Comparison of ENCODE assay signal across 8 cellular contexts in genomic region chr9:127525426-127526188, GRCh38.
DNase-seq lines count a peak whose midpoint lies in the region; ATAC-seq, FAIRE-seq and TF ChIP-seq lines count a peak whose summit lies in the region.

No MANE protein-coding gene starts in this region.

- peak overlapping the region; percentile 96 for H3K27ac Mint-ChIP-seq in astrocyte (ENCODE audit: unreplicated experiment)

- peaks cover 49% of the 10 kb centered on the region for H3K36me3 Mint-ChIP-seq in astrocyte (ENCODE audit: low read depth, unreplicated experiment)

- no peak overlapping the region for H4K5ac ChIP-seq in IMR-90 (ENCODE audit: low read depth, low read length)

- peak overlapping the region; percentile 70 for H2AFZ ChIP-seq in IMR-90 (replicated peaks; ENCODE audit: low read length, poor library complexity)
- H2AFZ ChIP-seq in astrocyte (ENCODE audit: low read depth, low read length) = no peak overlapping the region

- H2BK20ac ChIP-seq in IMR-90 (ENCODE audit: low read depth, low read length) = peak overlapping the region; percentile 72; the same call in 1 of the 2 replicates

- TF ChIP-seq CTCF in IMR-90 (conservative IDR thresholded peaks at IDR 0.05; ENCODE audit: low read depth, low read length) (peak; percentile 66), astrocyte (IDR thresholded peaks at IDR 0.05; ENCODE audit: insufficient read depth, low read depth, low read length) (peak; percentile 54), lower lobe of right lung (IDR thresholded peaks at IDR 0.05) (peak; percentile 69), uterus (IDR thresholded peaks at IDR 0.05) (peak in 1 of 4 experiments; percentile 22)

- H3K14ac ChIP-seq in IMR-90 (replicated peaks; ENCODE audit: low read depth, low read length) = no peak overlapping the region

- H3K4me1 ChIP-seq in IMR-90 (ENCODE audit: control insufficient read depth, insufficient read depth, low read length) (peaks cover 38% of the 10 kb centered on the region), astrocyte (ENCODE audit: insufficient read depth, low read length) (peaks cover 50% of the 10 kb centered on the region), lower lobe of right lung (peaks cover 52% of the 10 kb centered on the region), uterus (peaks cover 0 to 16% of the 10 kb centered on the region in 2 donors)

- peaks cover 55% of the 10 kb centered on the region for H3K4me1 Mint-ChIP-seq in astrocyte (ENCODE audit: low read depth, unreplicated experiment)

- in situ Hi-C loops in IMR-90 (cut with MboI; ENCODE audit: low sequenced_read_pairs) = no loop called here

- no peaks in the 10 kb centered on the region for H3K27me3 Mint-ChIP-seq in astrocyte (ENCODE audit: low read depth, unreplicated experiment)

- no peak overlapping the region for H2AK9ac ChIP-seq in IMR-90 (replicated peaks; ENCODE audit: low read depth, low read length, poor library complexity)

- dilution Hi-C loops in IMR-90 (cut with HindIII; ENCODE audit: low sequenced_read_pairs, unreplicated experiment) = no loop called here

- H3K56ac ChIP-seq in IMR-90 (ENCODE audit: extremely low read depth, insufficient read depth, low read length) = no peak overlapping the region; the same call in 1 of the 2 replicates

- peaks cover 68% of the 10 kb centered on the region for H3K79me2 ChIP-seq in astrocyte (ENCODE audit: insufficient read depth, low read length)

- BruUV-seq in IMR-90 (replicated peaks; lab: Mats Ljungman, UMichigan) = no TSS peak

- 100% methylated on average over 3 of the region's 8 CpGs; no CpG with 5 or more reads in 1 of the 2 experiments for WGBS in IMR-90 (ENCODE audit: extremely low coverage in 2 of 2, insufficient read length in 1 of 2), 2 experiments

- H3K4me3 Mint-ChIP-seq in astrocyte (ENCODE audit: unreplicated experiment) = no peak overlapping the region

- H3K79me1 ChIP-seq in IMR-90 (ENCODE audit: low read depth in 1 of 2, low read length in 2 of 2) = peaks cover 54 to 96% of the 10 kb centered on the region in 2 experiments

- POLR2A ChIA-PET in IMR-90 (lab: Charles Lee; ENCODE audit: unreplicated experiment) = interaction anchor here (0.6 kb wide), 1 partner anchor 209 kb away, joined by 3 read pairs; no protein-coding TSS in a partner anchor

- peak overlapping the region; percentile 65; the same call in 1 of the 3 replicates for H2BK15ac ChIP-seq in IMR-90 (ENCODE audit: low read depth, low read length)

- 0 out of 2 replicates have a peak overlapping the region, but pooled peaks have one; percentile 62 for H3K23ac ChIP-seq in IMR-90 (ENCODE audit: low read depth, low read length)

- H3K9ac ChIP-seq in IMR-90 (ENCODE audit: low read depth, low read length) (no peak overlapping the region), astrocyte (ENCODE audit: low read length) (peak overlapping the region; percentile 46)

- TF ChIP-seq POLR2A in IMR-90 (IDR thresholded peaks at IDR 0.05; ENCODE audit: low read depth, low read length) (no peak), uterus (IDR thresholded peaks at IDR 0.05) (no peak)

- peak overlapping the region; percentile 28; the same call in 1 of the 2 replicates for H2BK120ac ChIP-seq in IMR-90 (ENCODE audit: low read depth, low read length)

- H4K20me1 ChIP-seq in IMR-90 (ENCODE audit: insufficient read depth, low read length) = peaks cover 31% of the 10 kb centered on the region
- peaks cover 28% of the 10 kb centered on the region for H4K20me1 ChIP-seq in astrocyte (ENCODE audit: insufficient read depth, low read length)

- ATAC-seq in IMR-90 (ENCODE audit: low read depth) = peak; percentile 7; the same call in 1 of the 2 replicates
- ATAC-seq in lower lobe of right lung = peak in 1 of 2 donors; percentile 39

- DNase-seq in CD1c-positive myeloid dendritic cell (ENCODE audit: extremely low spot score) (peak; percentile 71), IMR-90 (peak; percentile 58), astrocyte (ENCODE audit: low read depth) (no peak), lower lobe of right lung (no peak), NCI-H1092 (lab: John Stamatoyannopoulos, UW) (no peak), uterus (no peak), GM19238 (ENCODE audit: insufficient read length, low spot score) (no peak), NCI-H1436 (lab: John Stamatoyannopoulos, UW) (no peak)

- intact Hi-C loops in IMR-90 (cut with micrococcal nuclease) (loop anchor here (1.0 kb wide), 1 partner anchor 61 kb away; no protein-coding TSS in a partner anchor), lower lobe of right lung (cut with DNase I) (no loop called here), uterus (cut with DNase I; ENCODE audit: low total_unique reads) (no loop called here)

- CTCF ChIA-PET in IMR-90 (lab: Yijun Ruan, JAX) = interaction anchor here (1.0 to 1.6 kb wide), 9 partner anchors 9 to 63 kb away, joined by 3 to 11 read pairs (median 4); no protein-coding TSS in a partner anchor

- peaks cover 6% of the 10 kb centered on the region for H3K9me3 ChIP-seq in IMR-90 (ENCODE audit: control insufficient read depth, insufficient read depth, low read length)
- H3K9me3 ChIP-seq in astrocyte (ENCODE audit: insufficient read depth, low read depth, low read length) = peaks cover 12% of the 10 kb centered on the region
- peaks cover 12% of the 10 kb centered on the region for H3K9me3 ChIP-seq in lower lobe of right lung
- peaks cover 0 to 3% of the 10 kb centered on the region in 2 donors for H3K9me3 ChIP-seq in uterus

- no peak overlapping the region for H3K4me2 ChIP-seq in IMR-90 (ENCODE audit: low read depth, low read length)
- no peak overlapping the region for H3K4me2 ChIP-seq in astrocyte (ENCODE audit: low read length)

- peak; percentile 69 for TF ChIP-seq RAD21 in IMR-90 (IDR thresholded peaks at IDR 0.05; ENCODE audit: low read length)

- H2AK5ac ChIP-seq in IMR-90 (ENCODE audit: low read depth, low read length) = peak overlapping the region; percentile 35; the same call in 1 of the 2 replicates

- H3K27me3 ChIP-seq in IMR-90 (ENCODE audit: control insufficient read depth, insufficient read depth, low read length) = no peaks in the 10 kb centered on the region
- H3K27me3 ChIP-seq in astrocyte (ENCODE audit: insufficient read depth, low read length) = no peaks in the 10 kb centered on the region
- H3K27me3 ChIP-seq in lower lobe of right lung (ENCODE audit: low read depth) = no peaks in the 10 kb centered on the region
- H3K27me3 ChIP-seq in uterus = no peaks in the 10 kb centered on the region

- H3K4ac ChIP-seq in IMR-90 (ENCODE audit: low read depth, low read length) = peak overlapping the region; percentile 79

- peak overlapping the region; percentile 78 for H2BK5ac ChIP-seq in IMR-90 (ENCODE audit: low read depth, low read length, poor library complexity, severe bottlenecking)

- peaks cover 10% of the 10 kb centered on the region; the same call in 1 of the 2 replicates for H3K9me1 ChIP-seq in IMR-90 (ENCODE audit: insufficient read depth, low read length)

- peaks cover 2% of the 10 kb centered on the region for H3K9me3 Mint-ChIP-seq in astrocyte (ENCODE audit: unreplicated experiment)

- H3K4me3 ChIP-seq in IMR-90 (ENCODE audit: insufficient read depth, low read depth, low read length) (no peak overlapping the region), astrocyte (ENCODE audit: insufficient read depth, low read depth, low read length) (no peak overlapping the region), lower lobe of right lung (no peak overlapping the region), uterus (no peak overlapping the region)

- peak overlapping the region; percentile 4; the same call in 1 of the 2 replicates for H4K91ac ChIP-seq in IMR-90 (ENCODE audit: insufficient read depth, low read depth, low read length)

- no peak overlapping the region for H3K18ac ChIP-seq in IMR-90 (ENCODE audit: low read depth, low read length)

- FAIRE-seq in astrocyte (lab: Jason Lieb, UNC) = no peak

- H3K27ac ChIP-seq in IMR-90 (ENCODE audit: insufficient read depth, low read length) (peak overlapping the region; percentile 84; the same call in 1 of the 2 replicates), astrocyte (ENCODE audit: low read depth, low read length) (peak overlapping the region; percentile 74), lower lobe of right lung (peak overlapping the region; percentile 11), uterus (no peak overlapping the region)

- peaks cover 81% of the 10 kb centered on the region for H3K36me3 ChIP-seq in IMR-90 (ENCODE audit: control insufficient read depth, insufficient read depth, low read length)
- H3K36me3 ChIP-seq in astrocyte (ENCODE audit: insufficient read depth, low read length) = peaks cover 43% of the 10 kb centered on the region
- H3K36me3 ChIP-seq in lower lobe of right lung = peaks cover 82% of the 10 kb centered on the region
- no peaks in the 10 kb centered on the region for H3K36me3 ChIP-seq in uterus

- peak overlapping the region in 1 of 2 experiments; percentile 76; a peak in 1 of 4 replicates for H4K8ac ChIP-seq in IMR-90 (ENCODE audit: low read depth in 2 of 2, low read length in 2 of 2)

TF ChIP-seq in IMR-90, 13 proteins besides CTCF, POLR2A, EP300 and RAD21:
- TF ChIP-seq CEBPB (IDR thresholded peaks at IDR 0.05; ENCODE audit: low read depth, low read length) (no peak), SMC3 (IDR thresholded peaks at IDR 0.05; ENCODE audit: low read depth, low read length) (peak; percentile 66)
TF ChIP-seq in IMR-90: peak in this region for 1.

Comparison
In these comparisons a context has a peak if more than half of its experiments do, and no peak if none do; other contexts are left out.
1. DNase-seq: peak in CD1c-positive myeloid dendritic cell (single experiment) and IMR-90 (single experiment); none in astrocyte (single experiment), lower lobe of right lung (single experiment), NCI-H1092 (single experiment), uterus (0 of 2), GM19238 (single experiment) and NCI-H1436 (single experiment).
2. H3K27ac ChIP-seq: peak in IMR-90 (single experiment), astrocyte (single experiment) and lower lobe of right lung (single experiment); none in uterus (0 of 2).